ENCODE assay signal across 9 cellular contexts in the genomic region with DNA sequence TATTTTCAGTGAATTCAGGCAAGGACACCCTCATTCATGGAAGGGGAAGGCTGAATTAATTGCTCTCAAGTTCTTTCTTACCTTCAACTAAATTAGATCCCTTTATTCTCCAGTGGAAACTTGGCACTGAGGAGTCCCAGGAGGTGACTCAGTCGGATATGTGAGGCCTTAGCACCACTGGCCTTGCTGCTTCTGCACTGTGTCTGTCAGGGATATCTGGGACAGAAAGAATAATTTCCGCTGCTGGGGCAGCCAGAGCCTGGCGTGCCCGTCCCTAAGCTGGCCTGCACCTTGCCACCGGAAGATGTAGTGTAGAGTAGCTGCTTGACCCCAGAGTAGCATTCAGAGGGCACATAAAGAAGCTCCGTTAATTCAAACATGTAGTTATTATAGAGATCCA. TPM values are rescaled to one million over a fixed set of nuclear protein-coding genes. Genes with fewer than 3 reads are reported as not detected.
A peak's percentile ranks its signal among the peaks of the same experiment; 100 is the strongest.
DNase-seq lines count a peak whose midpoint lies in the region; FAIRE-seq and TF ChIP-seq lines count a peak whose summit lies in the region.
"Had no signal": no experiment of that assay in that cellular context is flagged by ENCODE, and none has a peak within 500 bp of the region (broad histone marks: within the 10 kb centered on the region; RNA-seq: fewer than 3 reads in every experiment).

No MANE protein-coding gene starts in this region.

- peaks cover 77% of the 10 kb centered on the region for H3K4me1 Mint-ChIP-seq in CD14-positive monocyte
- H3K4me1 Mint-ChIP-seq in activated naive CD4-positive, alpha-beta T cell treated with anti-CD3 and anti-CD28 coated beads, Interleukin-2, amount 10 ng/mL, durations not matched to agents 7 days and 5 days: peaks cover 18% of the 10 kb centered on the region

- no peaks in the 10 kb centered on the region for H3K27me3 ChIP-seq in neutrophil

- H3K27ac Mint-ChIP-seq in CD14-positive monocyte: peak overlapping the region; percentile 99 to 100 (median 100)
- no peak overlapping the region for H3K27ac Mint-ChIP-seq in activated naive CD4-positive, alpha-beta T cell treated with anti-CD3 and anti-CD28 coated beads, Interleukin-2, amount 10 ng/mL, durations not matched to agents 7 days and 5 days

- H3K9me3 ChIP-seq in neutrophil: no peaks in the 10 kb centered on the region

- FAIRE-seq in frontal cortex (lab: Jason Lieb, UNC): no peak
- FAIRE-seq: G401.6 had no signal

- peaks cover 75 to 85% of the 10 kb centered on the region in 2 experiments for H3K4me1 ChIP-seq in neutrophil (ENCODE audit: control insufficient read depth in 1 of 2, insufficient read depth in 1 of 2, low read depth in 1 of 2, low read length in 1 of 2)

- H3K36me3 Mint-ChIP-seq in CD14-positive monocyte: peaks cover 7 to 24% of the 10 kb centered on the region in 2 donors
- no peaks in the 10 kb centered on the region for H3K36me3 Mint-ChIP-seq in activated naive CD4-positive, alpha-beta T cell treated with anti-CD3 and anti-CD28 coated beads, Interleukin-2, amount 10 ng/mL, durations not matched to agents 7 days and 5 days

- TF ChIP-seq CTCF in CD14-positive monocyte (IDR thresholded peaks at IDR 0.05) (no peak), neutrophil (IDR thresholded peaks at IDR 0.05) (no peak)

- peak overlapping the region in 1 of 2 experiments; percentile 53 for H3K4me3 ChIP-seq in neutrophil (ENCODE audit: low read depth in 1 of 2, low read length in 1 of 2)

- peak overlapping the region; percentile 83 for H3K27ac ChIP-seq in neutrophil

- H3K4me3 Mint-ChIP-seq in CD14-positive monocyte: peak overlapping the region; percentile 89 to 94
- no peak overlapping the region for H3K4me3 Mint-ChIP-seq in activated naive CD4-positive, alpha-beta T cell treated with anti-CD3 and anti-CD28 coated beads, Interleukin-2, amount 10 ng/mL, durations not matched to agents 7 days and 5 days

- no peaks in the 10 kb centered on the region for H3K36me3 ChIP-seq in neutrophil

- intact Hi-C loops in CD14-positive monocyte (cut with micrococcal nuclease): no loop called here

- CTCF ChIA-PET in activated naive CD4-positive, alpha-beta T cell treated with anti-CD3 and anti-CD28 coated beads, Interleukin-2, amount 10 ng/mL, durations not matched to agents 7 days and 5 days (lab: Charles Lee): interaction anchor here (1.3 kb wide), 1 partner anchor 49 kb away, joined by 3 read pairs; no protein-coding TSS in a partner anchor

- peaks cover 0 to 6% (median 0%) of the 10 kb centered on the region in 3 donors for H3K27me3 Mint-ChIP-seq in CD14-positive monocyte (ENCODE audit: low read depth in 3 of 3)
- no peaks in the 10 kb centered on the region for H3K27me3 Mint-ChIP-seq in activated naive CD4-positive, alpha-beta T cell treated with anti-CD3 and anti-CD28 coated beads, Interleukin-2, amount 10 ng/mL, durations not matched to agents 7 days and 5 days

- DNase-seq in CD14-positive monocyte (ENCODE audit: low spot score): peak; percentile 73
- peak; percentile 88 for DNase-seq in RPMI7951 (ENCODE audit: low read depth)
- peak; percentile 43 for DNase-seq in fibroblast of gingiva (ENCODE audit: low read depth)
- no peak for DNase-seq in activated naive CD4-positive, alpha-beta T cell treated with anti-CD3 and anti-CD28 coated beads, Interleukin-2, amount 10 ng/mL, durations not matched to agents 7 days and 5 days
- DNase-seq in activated CD8-positive, alpha-beta memory T cell treated with anti-CD3 and anti-CD28 coated beads for 24 hours: no peak
- DNase-seq in NCI-H69 (lab: John Stamatoyannopoulos, UW): no peak
- DNase-seq in frontal cortex (ENCODE audit: low spot score in 2 of 2): no peak

- H3K9me3 Mint-ChIP-seq in CD14-positive monocyte: no peaks in the 10 kb centered on the region
- no peaks in the 10 kb centered on the region for H3K9me3 Mint-ChIP-seq in activated naive CD4-positive, alpha-beta T cell treated with anti-CD3 and anti-CD28 coated beads, Interleukin-2, amount 10 ng/mL, durations not matched to agents 7 days and 5 days

RNA-seq across cellular contexts. Expression of a gene that starts 53.4 kb away (rescaled TPM):
- polyA plus RNA-seq in CD14-positive monocyte: 100 to 1,000 TPM; 124 to 130 TPM
- 56.1 and 66.0 TPM in 2 replicates for total RNA-seq in RPMI7951 (2014; rRNA removed; shearing (Covaris generic))
- total RNA-seq in frontal cortex: 11.8 TPM

Comparison
In these comparisons a context has a peak if more than half of its experiments do, and no peak if none do; other contexts are left out.
1. DNase-seq: peak in CD14-positive monocyte (single experiment), RPMI7951 (single experiment) and fibroblast of gingiva (single experiment); none in activated naive CD4-positive, alpha-beta T cell treated with anti-CD3 and anti-CD28 coated beads, Interleukin-2, amount 10 ng/mL, durations not matched to agents 7 days and 5 days (single experiment), activated CD8-positive, alpha-beta memory T cell treated with anti-CD3 and anti-CD28 coated beads for 24 hours (single experiment), NCI-H69 (single experiment) and frontal cortex (0 of 2).